12 cellular contexts compared by ENCODE assay signal in genomic region chr1:8847990-8848389, GRCh38. TPM values are rescaled to one million over a fixed set of nuclear protein-coding genes. Genes with fewer than 3 reads are reported as not detected.
A peak's percentile ranks its signal among the peaks of the same experiment; 100 is the strongest.
DNase-seq lines count a peak whose midpoint lies in the region; ATAC-seq and TF ChIP-seq lines count a peak whose summit lies in the region.
"Had no signal": no experiment of that assay in that cellular context is flagged by ENCODE, and none has a peak within 500 bp of the region (broad histone marks: within the 10 kb centered on the region; RNA-seq: fewer than 3 reads in every experiment).

No MANE protein-coding gene starts in this region.

- H3K36me3 Mint-ChIP-seq in brain (peaks cover 4% of the 10 kb centered on the region), neural progenitor cell (no peaks in the 10 kb centered on the region)
- H3K36me3 Mint-ChIP-seq in activated T-helper 1 cell treated with anti-CD3 and anti-CD28 coated beads, Interleukin-12 subunit alpha, Interleukin-12 subunit beta, Interleukin-2, Interleukin-4 antibody, amounts not matched to agents 30 ng/mL and 10 ng/mL and 1 ng/mL, durations not matched to agents 14 hours and 24 hours and 36 hours (ENCODE audit: low read depth) = no peaks in the 10 kb centered on the region

- H3K36me3 ChIP-seq in neural progenitor cell = no peaks in the 10 kb centered on the region

- no peaks in the 10 kb centered on the region for H3F3A ChIP-seq in neural progenitor cell (ENCODE audit: low read depth)

- H3K9me3 ChIP-seq in neural progenitor cell (ENCODE audit: low read depth) = no peaks in the 10 kb centered on the region

- H3K9me3 Mint-ChIP-seq in brain (peaks cover 0 to under 1% (median 0%) of the 10 kb centered on the region in 5 experiments), neural progenitor cell (no peaks in the 10 kb centered on the region)
- no peaks in the 10 kb centered on the region for H3K9me3 Mint-ChIP-seq in activated T-helper 1 cell treated with anti-CD3 and anti-CD28 coated beads, Interleukin-12 subunit alpha, Interleukin-12 subunit beta, Interleukin-2, Interleukin-4 antibody, amounts not matched to agents 30 ng/mL and 10 ng/mL and 1 ng/mL, durations not matched to agents 14 hours and 24 hours and 36 hours

- H3K4me1 ChIP-seq in neural progenitor cell = no peaks in the 10 kb centered on the region

- TF ChIP-seq CTCF in brain (conservative IDR thresholded peaks at IDR 0.05) (no peak), neural progenitor cell (IDR thresholded peaks at IDR 0.05) (no peak)

- H3K27ac ChIP-seq in neural progenitor cell = no peak overlapping the region

- H3K79me2 ChIP-seq in neural progenitor cell (ENCODE audit: low read depth) = no peaks in the 10 kb centered on the region

- H3K4me3 Mint-ChIP-seq in brain = peak overlapping the region in 2 of 5 experiments; percentile 27 to 36
- H3K4me3 Mint-ChIP-seq in neural progenitor cell = no peak overlapping the region
- no peak overlapping the region for H3K4me3 Mint-ChIP-seq in activated T-helper 1 cell treated with anti-CD3 and anti-CD28 coated beads, Interleukin-12 subunit alpha, Interleukin-12 subunit beta, Interleukin-2, Interleukin-4 antibody, amounts not matched to agents 30 ng/mL and 10 ng/mL and 1 ng/mL, durations not matched to agents 14 hours and 24 hours and 36 hours

- no peak overlapping the region for H3K9ac ChIP-seq in neural progenitor cell

- intact Hi-C loops in activated T-helper 1 cell treated with anti-CD3 and anti-CD28 coated beads, Interleukin-12 subunit alpha, Interleukin-12 subunit beta, Interleukin-2, Interleukin-4 antibody, amounts not matched to agents 30 ng/mL and 10 ng/mL and 1 ng/mL, durations not matched to agents 14 hours and 24 hours and 36 hours (cut with micrococcal nuclease) = loop anchor here (5.0 to 10.0 kb wide), 3 partner anchors 53 to 451 kb away; no protein-coding TSS in a partner anchor

- no peak overlapping the region for H2AFZ ChIP-seq in neural progenitor cell (replicated peaks)

- ATAC-seq in GM19035 (IDR thresholded peaks at IDR 0.05; ENCODE audit: unreplicated experiment) = no peak
- no peak for ATAC-seq in HG03442 (IDR thresholded peaks at IDR 0.05; ENCODE audit: unreplicated experiment)

- no peak overlapping the region for H3K4me2 ChIP-seq in neural progenitor cell

- H3K27me3 Mint-ChIP-seq in brain (no peaks in the 10 kb centered on the region), neural progenitor cell (ENCODE audit: insufficient read depth, low read depth) (peaks cover 4% of the 10 kb centered on the region)
- H3K27me3 Mint-ChIP-seq in activated T-helper 1 cell treated with anti-CD3 and anti-CD28 coated beads, Interleukin-12 subunit alpha, Interleukin-12 subunit beta, Interleukin-2, Interleukin-4 antibody, amounts not matched to agents 30 ng/mL and 10 ng/mL and 1 ng/mL, durations not matched to agents 14 hours and 24 hours and 36 hours (ENCODE audit: insufficient read depth) = peaks cover 6% of the 10 kb centered on the region

- H3K27me3 ChIP-seq in neural progenitor cell = no peaks in the 10 kb centered on the region

- peaks cover 45% of the 10 kb centered on the region for H3K4me1 Mint-ChIP-seq in brain
- H3K4me1 Mint-ChIP-seq in neural progenitor cell = peaks cover 29% of the 10 kb centered on the region
- no peaks in the 10 kb centered on the region for H3K4me1 Mint-ChIP-seq in activated T-helper 1 cell treated with anti-CD3 and anti-CD28 coated beads, Interleukin-12 subunit alpha, Interleukin-12 subunit beta, Interleukin-2, Interleukin-4 antibody, amounts not matched to agents 30 ng/mL and 10 ng/mL and 1 ng/mL, durations not matched to agents 14 hours and 24 hours and 36 hours (ENCODE audit: low read depth)

- no peak overlapping the region for H3K4me3 ChIP-seq in neural progenitor cell

- DNase-seq in DMS53 treated with DMSO at 0.1 percent for 48 hours (lab: John Stamatoyannopoulos, UW; ENCODE audit: unreplicated experiment) (peak; percentile 84), NCI-H1105 treated with DMSO at 0.1 percent for 48 hours (lab: John Stamatoyannopoulos, UW) (peak; percentile 36), neural progenitor cell (ENCODE audit: low spot score) (no peak), ecto neural progenitor cell (ENCODE audit: low spot score) (no peak)
- no peak for DNase-seq in activated T-helper 1 cell treated with anti-CD3 and anti-CD28 coated beads, Interleukin-12 subunit alpha, Interleukin-12 subunit beta, Interleukin-2, Interleukin-4 antibody, amounts not matched to agents 30 ng/mL and 10 ng/mL and 1 ng/mL, durations not matched to agents 14 hours and 24 hours and 36 hours (ENCODE audit: low spot score)
- DNase-seq: activated CD8-positive, alpha-beta memory T cell treated with anti-CD3 and anti-CD28 coated beads for 24 hours; effector CD4-positive, alpha-beta T cell; MV-4-11; right cardiac atrium had no signal

- peak overlapping the region in 4 of 5 experiments; percentile 73 to 95 (median 90) for H3K27ac Mint-ChIP-seq in brain
- peak overlapping the region; percentile 35 for H3K27ac Mint-ChIP-seq in neural progenitor cell
- no peak overlapping the region for H3K27ac Mint-ChIP-seq in activated T-helper 1 cell treated with anti-CD3 and anti-CD28 coated beads, Interleukin-12 subunit alpha, Interleukin-12 subunit beta, Interleukin-2, Interleukin-4 antibody, amounts not matched to agents 30 ng/mL and 10 ng/mL and 1 ng/mL, durations not matched to agents 14 hours and 24 hours and 36 hours

- no peaks in the 10 kb centered on the region for H4K20me1 ChIP-seq in neural progenitor cell (ENCODE audit: low read depth)

RNA-seq across cellular contexts. Expression of gene ENO1, which starts 30.5 kb away (rescaled TPM):
- 1,172 TPM for polyA plus RNA-seq in brain (ENCODE audit: insufficient read depth, low read depth, low replicate concordance)
- total RNA-seq in neural progenitor cell (ENCODE audit: low replicate concordance) = 1,414 and 2,157 TPM in 2 replicates
- total RNA-seq in activated T-helper 1 cell treated with anti-CD3 and anti-CD28 coated beads, Interleukin-12 subunit alpha, Interleukin-12 subunit beta, Interleukin-2, Interleukin-4 antibody, amounts not matched to agents 30 ng/mL and 10 ng/mL and 1 ng/mL, durations not matched to agents 14 hours and 24 hours and 36 hours = 3,370 and 3,388 TPM in 2 replicates

RNA-seq across cellular contexts. Expression of gene RERE, which starts 30.6 kb away (rescaled TPM):
- polyA plus RNA-seq in brain (ENCODE audit: insufficient read depth, low read depth, low replicate concordance) = 103 TPM
- total RNA-seq in neural progenitor cell (ENCODE audit: low replicate concordance) = 29.8 and 46.5 TPM in 2 replicates
- total RNA-seq in activated T-helper 1 cell treated with anti-CD3 and anti-CD28 coated beads, Interleukin-12 subunit alpha, Interleukin-12 subunit beta, Interleukin-2, Interleukin-4 antibody, amounts not matched to agents 30 ng/mL and 10 ng/mL and 1 ng/mL, durations not matched to agents 14 hours and 24 hours and 36 hours = 82.0 and 90.9 TPM in 2 replicates

Comparison
In these comparisons a context has a peak if more than half of its experiments do, and no peak if none do; other contexts are left out.
1. DNase-seq: peak in DMS53 treated with DMSO at 0.1 percent for 48 hours (single experiment) and NCI-H1105 treated with DMSO at 0.1 percent for 48 hours (single experiment); none in neural progenitor cell (single experiment), ecto neural progenitor cell (single experiment) and activated T-helper 1 cell treated with anti-CD3 and anti-CD28 coated beads, Interleukin-12 subunit alpha, Interleukin-12 subunit beta, Interleukin-2, Interleukin-4 antibody, amounts not matched to agents 30 ng/mL and 10 ng/mL and 1 ng/mL, durations not matched to agents 14 hours and 24 hours and 36 hours (single experiment).